Comparison of ENCODE assay signal across 34 cellular contexts in genomic region chr17:79672496-79672895, GRCh38. TPM values are rescaled to one million over a fixed set of nuclear protein-coding genes. Genes with fewer than 3 reads are reported as not detected.
"Had no signal": no experiment of that assay in that cellular context is flagged by ENCODE, and none has a peak within 500 bp of the region (broad histone marks: within the 10 kb centered on the region; RNA-seq: fewer than 3 reads in every experiment).

No MANE protein-coding gene starts in this region.

- H3K27me3 ChIP-seq: cardiac muscle cell, foreskin keratinocyte had no signal

- H3K4me3 Mint-ChIP-seq: activated CD8-positive, alpha-beta T cell treated with anti-CD3 and anti-CD28 coated beads for 36 hours; activated naive CD8-positive, alpha-beta T cell; activated T-cell treated with anti-CD3 and anti-CD28 coated beads, Interleukin-2, amount 50 U/mL, for 4 hours; activated T-helper 17 cell treated with anti-CD3 and anti-CD28 coated beads, Interleukin-2, amount 50 U/mL, for 72 hours; dendritic cell treated with granulocyte-macrophage colony-stimulating factor and Interleukin-4, amounts not matched to agents 40 ng/mL and 50 ng/mL, for 4 days; endodermal cell; WTC11 had no signal

- FAIRE-seq: astrocyte had no signal

- H3K4me1 Mint-ChIP-seq: endodermal cell had no signal

- H3K27ac Mint-ChIP-seq: activated CD8-positive, alpha-beta T cell treated with anti-CD3 and anti-CD28 coated beads for 36 hours; activated naive CD8-positive, alpha-beta T cell; activated T-helper 17 cell treated with anti-CD3 and anti-CD28 coated beads, Interleukin-2, amount 50 U/mL, for 72 hours; dendritic cell treated with granulocyte-macrophage colony-stimulating factor and Interleukin-4, amounts not matched to agents 40 ng/mL and 50 ng/mL, for 4 days; endodermal cell; WTC11 had no signal

- H3K36me3 ChIP-seq: breast epithelium, cardiac muscle cell, gastrocnemius medialis, heart right ventricle had no signal

- H3K4me3 ChIP-seq: breast epithelium, cardiac muscle cell, coronary artery, dorsolateral prefrontal cortex, gastrocnemius medialis, heart right ventricle had no signal

- H3K4me1 ChIP-seq: breast epithelium, foreskin keratinocyte, gastrocnemius medialis, heart right ventricle had no signal

- DNase-seq: activated CD4-positive, alpha-beta T cell treated with anti-CD3 and anti-CD28 coated beads for 48 hours; activated CD4-positive, alpha-beta T cell treated with anti-CD3 and anti-CD28 coated beads, Interleukin-2, amount 50 U/mL, for 1 hour; activated CD4-positive, alpha-beta T cell treated with anti-CD3 and anti-CD28 coated beads, Interleukin-2, amount 50 U/mL, for 48 hours; activated CD8-positive, alpha-beta memory T cell treated with anti-CD3 and anti-CD28 coated beads for 24 hours; activated CD8-positive, alpha-beta T cell treated with anti-CD3 and anti-CD28 coated beads for 36 hours; activated effector memory CD4-positive, alpha-beta T cell treated with Interleukin-2 at 50 U/mL for 16 hours; activated gamma-delta T cell treated with Interleukin-2 at 50 U/mL for 16 hours; activated naive CD4-positive, alpha-beta T cell treated with anti-CD3 and anti-CD28 coated beads, Interleukin-2, amount 50 U/mL, for 16 hours; activated naive CD4-positive, alpha-beta T cell treated with Interleukin-2 at 50 U/mL for 16 hours; activated T-cell treated with anti-CD3 and anti-CD28 coated beads, Interleukin-2, amount 50 U/mL, for 4 hours; amniotic stem cell; anterior cingulate cortex; central memory CD4-positive, alpha-beta T cell; cerebellar nuclear complex; effector memory CD4-positive, alpha-beta T cell; endodermal cell; foreskin keratinocyte; gastrocnemius medialis; heart right ventricle; T-helper 2 cell had no signal

- H3K27ac ChIP-seq: breast epithelium, cardiac muscle cell, coronary artery, dorsolateral prefrontal cortex, foreskin keratinocyte, gastrocnemius medialis, heart right ventricle, VCaP had no signal

RNA-seq across cellular contexts. Expression of gene ENPP7, which starts 58.2 kb away (rescaled TPM):
- total RNA-seq: activated T-cell treated with anti-CD3 and anti-CD28 coated beads, Interleukin-2, amount 50 U/mL, for 4 hours; astrocyte; breast epithelium; cardiac muscle cell; endodermal cell; epithelial cell of proximal tubule; esophagus mucosa; foreskin keratinocyte; gastrocnemius medialis; heart right ventricle; T-helper 1 cell treated with Interleukin-12 subunit alpha and Interleukin-12 subunit beta and Interleukin-4 antibody, amounts not matched to agents 30 ng/mL and 1 ng/mL, for 36 hours; WTC11 had no signal
- polyA plus RNA-seq: adipose tissue, cardiac muscle cell, foreskin keratinocyte, heart right ventricle had no signal
